ENCODE assay signal across 3 cellular contexts in genomic region chr7:47719675-47720074, GRCh38.
A peak's percentile ranks its signal among the peaks of the same experiment; 100 is the strongest.
TF ChIP-seq lines count a peak whose summit lies in the region.

No MANE protein-coding gene starts in this region.

TF ChIP-seq in SK-N-SH treated with all-trans-retinoic acid at 6 μM for 48 hours, 23 proteins besides CTCF, POLR2A, EP300 and RAD21 (continued from another document):
- TF ChIP-seq CSDC2 (CRISPR knock-in tag; IDR thresholded peaks at IDR 0.05) = peak; percentile 82; the same call in 1 of the 2 replicates

TF ChIP-seq in SK-N-SH, 30 proteins besides CTCF, POLR2A, EP300 and RAD21 (continued from another document):
- TF ChIP-seq, protein P1, sequence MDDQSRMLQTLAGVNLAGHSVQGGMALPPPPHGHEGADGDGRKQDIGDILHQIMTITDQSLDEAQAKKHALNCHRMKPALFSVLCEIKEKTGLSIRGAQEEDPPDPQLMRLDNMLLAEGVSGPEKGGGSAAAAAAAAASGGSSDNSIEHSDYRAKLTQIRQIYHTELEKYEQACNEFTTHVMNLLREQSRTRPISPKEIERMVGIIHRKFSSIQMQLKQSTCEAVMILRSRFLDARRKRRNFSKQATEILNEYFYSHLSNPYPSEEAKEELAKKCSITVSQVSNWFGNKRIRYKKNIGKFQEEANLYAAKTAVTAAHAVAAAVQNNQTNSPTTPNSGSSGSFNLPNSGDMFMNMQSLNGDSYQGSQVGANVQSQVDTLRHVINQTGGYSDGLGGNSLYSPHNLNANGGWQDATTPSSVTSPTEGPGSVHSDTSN (IDR thresholded peaks at IDR 0.05) = no peak
- TF ChIP-seq, protein P2, sequence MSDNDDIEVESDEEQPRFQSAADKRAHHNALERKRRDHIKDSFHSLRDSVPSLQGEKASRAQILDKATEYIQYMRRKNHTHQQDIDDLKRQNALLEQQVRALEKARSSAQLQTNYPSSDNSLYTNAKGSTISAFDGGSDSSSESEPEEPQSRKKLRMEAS (IDR thresholded peaks at IDR 0.05; ENCODE audit: low read depth) = no peak

TF ChIP-seq in K562, 482 proteins besides CTCF, POLR2A, EP300 and RAD21 (continued from another document):
- TF ChIP-seq CEBPG (CRISPR knock-in tag; IDR thresholded peaks at IDR 0.05) = no peak
- TF ChIP-seq CEBPG (tag; conservative IDR thresholded peaks at IDR 0.05 in 1 of 2, IDR thresholded peaks at IDR 0.05 in 1 of 2) = peak; percentile 39 to 69; a peak in 2 of 4 replicates
- TF ChIP-seq ZNF696 (CRISPR knock-in tag; conservative IDR thresholded peaks at IDR 0.05) = no peak
- TF ChIP-seq, protein P3, sequence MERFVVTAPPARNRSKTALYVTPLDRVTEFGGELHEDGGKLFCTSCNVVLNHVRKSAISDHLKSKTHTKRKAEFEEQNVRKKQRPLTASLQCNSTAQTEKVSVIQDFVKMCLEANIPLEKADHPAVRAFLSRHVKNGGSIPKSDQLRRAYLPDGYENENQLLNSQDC (CRISPR knock-in tag; IDR thresholded peaks at IDR 0.05) = no peak
- no peak for TF ChIP-seq ZBTB1 (CRISPR knock-in tag; IDR thresholded peaks at IDR 0.05; ENCODE audit: borderline replicate concordance, low read depth)
TF ChIP-seq in K562: peak in this region for 2.
